Comparison of ENCODE assay signal across 8 cellular contexts in the genomic region with DNA sequence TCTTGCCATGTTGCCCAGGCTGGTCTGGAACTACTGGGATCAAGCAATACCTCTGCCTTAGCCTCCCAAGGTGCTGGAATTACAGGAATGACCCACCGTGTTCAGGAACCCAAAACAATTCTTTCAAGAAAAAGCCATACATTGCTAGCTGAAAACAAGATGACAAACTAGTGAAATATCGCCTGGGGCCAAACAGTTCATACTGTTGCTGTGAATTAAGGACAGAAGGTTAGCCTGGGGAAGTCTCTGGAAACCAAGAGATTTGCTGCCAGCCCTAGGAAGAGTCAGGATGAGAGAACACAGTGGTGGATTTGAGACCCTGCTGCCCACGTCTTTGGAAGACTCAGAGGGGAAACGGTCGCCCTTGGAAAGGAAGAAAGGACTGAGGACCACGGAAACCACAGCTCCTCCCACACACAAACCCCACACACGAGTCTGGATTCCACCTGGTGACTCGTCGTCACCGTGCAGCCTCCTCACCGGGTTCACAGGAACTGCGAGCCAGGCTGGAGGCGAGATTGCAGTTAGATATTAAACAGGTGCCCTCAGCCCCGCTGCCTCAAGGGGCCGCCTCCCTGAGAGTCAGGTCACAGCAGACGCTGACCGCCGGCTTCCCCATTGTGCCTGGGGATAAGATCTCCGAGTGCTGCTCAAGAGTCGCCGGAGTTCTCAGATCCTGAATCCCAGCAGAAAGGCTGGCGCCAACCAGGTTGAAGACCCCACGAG. TPM values are rescaled to one million over a fixed set of nuclear protein-coding genes. Genes with fewer than 3 reads are reported as not detected.
DNase-seq lines count a peak whose midpoint lies in the region; ATAC-seq and TF ChIP-seq lines count a peak whose summit lies in the region.
"Not testable (repeated sequence)": the region's sequence is repeated elsewhere in the genome, so short reads cannot be mapped to it uniquely, and the experiment has no call there.

No MANE protein-coding gene starts in this region.

- H3K27me3 Mint-ChIP-seq in activated T-helper 2 cell treated with anti-CD3 and anti-CD28 coated beads, Interferon-gamma antibody, Interleukin-2, Interleukin-4, amounts not matched to agents 10 μg/mL and 5 μg/mL and 100 μg/mL, durations not matched to agents 14 hours and 24 hours and 36 hours (ENCODE audit: low read depth); mesothelial cell of epicardium (ENCODE audit: low read depth): not testable (repeated sequence)

- ATAC-seq in GM19455 (IDR thresholded peaks at IDR 0.05; ENCODE audit: unreplicated experiment), result peak; percentile 23
- peak; percentile 15 for ATAC-seq in esophagus mucosa

- H3K36me3 Mint-ChIP-seq in activated T-helper 2 cell treated with anti-CD3 and anti-CD28 coated beads, Interferon-gamma antibody, Interleukin-2, Interleukin-4, amounts not matched to agents 10 μg/mL and 5 μg/mL and 100 μg/mL, durations not matched to agents 14 hours and 24 hours and 36 hours (ENCODE audit: low read depth), result peaks cover 36% of the 10 kb centered on the region
- peaks cover 19% of the 10 kb centered on the region for H3K36me3 Mint-ChIP-seq in mesothelial cell of epicardium

- H3K4me3 Mint-ChIP-seq in activated T-helper 2 cell treated with anti-CD3 and anti-CD28 coated beads, Interferon-gamma antibody, Interleukin-2, Interleukin-4, amounts not matched to agents 10 μg/mL and 5 μg/mL and 100 μg/mL, durations not matched to agents 14 hours and 24 hours and 36 hours (ENCODE audit: low read depth), result peak overlapping the region; percentile 100
- H3K4me3 Mint-ChIP-seq in mesothelial cell of epicardium, result peak overlapping the region; percentile 99

- H3K27me3 ChIP-seq in BLaER1; SJSA1 (replicated peaks): not testable (repeated sequence)

- peak overlapping the region; percentile 79 for H3K4me3 ChIP-seq in BLaER1
- H3K4me3 ChIP-seq in SJSA1, result peak overlapping the region; percentile 57

- H3K4me2 ChIP-seq in BLaER1, result peak overlapping the region; percentile 78

- DNase-seq in HT-29 (ENCODE audit: low spot score) (peak; percentile 35), mesothelial cell of epicardium (ENCODE audit: low spot score in 2 of 2, unreplicated experiment in 2 of 2) (peak in 1 of 2 experiments; percentile 21)
- not testable (repeated sequence) for DNase-seq in SJSA1 (ENCODE audit: low read depth in 1 of 2, low spot score in 2 of 2)
- peak; percentile 20 for DNase-seq in activated T-helper 2 cell treated with anti-CD3 and anti-CD28 coated beads, Interferon-gamma antibody, Interleukin-2, Interleukin-4, amounts not matched to agents 10 μg/mL and 5 μg/mL and 100 μg/mL, durations not matched to agents 14 hours and 24 hours and 36 hours (ENCODE audit: low spot score)
- DNase-seq in stimulated activated CD4-positive, alpha-beta T cell treated with anti-CD3 and anti-CD28 coated beads, Interleukin-4, amount 100 ng/mL, for 24 hours, result peak; percentile 55

- H3K9ac ChIP-seq in BLaER1, result peak overlapping the region; percentile 80

- not testable (repeated sequence) for H4K20me1 ChIP-seq in BLaER1

- peaks cover 37% of the 10 kb centered on the region for H3K9me3 ChIP-seq in BLaER1
- not testable (repeated sequence) for H3K9me3 ChIP-seq in SJSA1 (replicated peaks)

- H3K4me1 ChIP-seq in BLaER1, result peaks cover 12% of the 10 kb centered on the region
- H3K4me1 ChIP-seq in SJSA1 (replicated peaks), result not testable (repeated sequence)

- H3K27ac ChIP-seq in BLaER1, result peak overlapping the region; percentile 89
- not testable (repeated sequence) for H3K27ac ChIP-seq in SJSA1

- H3K9me3 Mint-ChIP-seq in activated T-helper 2 cell treated with anti-CD3 and anti-CD28 coated beads, Interferon-gamma antibody, Interleukin-2, Interleukin-4, amounts not matched to agents 10 μg/mL and 5 μg/mL and 100 μg/mL, durations not matched to agents 14 hours and 24 hours and 36 hours, result peaks cover 46% of the 10 kb centered on the region
- peaks cover 25% of the 10 kb centered on the region for H3K9me3 Mint-ChIP-seq in mesothelial cell of epicardium

- not testable (repeated sequence) for H3K36me3 ChIP-seq in BLaER1, SJSA1

- not testable (repeated sequence) for TF ChIP-seq CTCF in mesothelial cell of epicardium (IDR thresholded peaks at IDR 0.05; ENCODE audit: unreplicated experiment)

- H3K4me1 Mint-ChIP-seq in activated T-helper 2 cell treated with anti-CD3 and anti-CD28 coated beads, Interferon-gamma antibody, Interleukin-2, Interleukin-4, amounts not matched to agents 10 μg/mL and 5 μg/mL and 100 μg/mL, durations not matched to agents 14 hours and 24 hours and 36 hours (ENCODE audit: low read depth); mesothelial cell of epicardium: not testable (repeated sequence)

- intact Hi-C loops in activated T-helper 2 cell treated with anti-CD3 and anti-CD28 coated beads, Interferon-gamma antibody, Interleukin-2, Interleukin-4, amounts not matched to agents 10 μg/mL and 5 μg/mL and 100 μg/mL, durations not matched to agents 14 hours and 24 hours and 36 hours (cut with micrococcal nuclease), result loop anchor here (2.0 to 5.0 kb wide), 5 partner anchors 38 to 145 kb away; partner anchors contain the start of genes ZNF44, ZNF563, ZNF564 and ZNF709

- H3K27ac Mint-ChIP-seq in activated T-helper 2 cell treated with anti-CD3 and anti-CD28 coated beads, Interferon-gamma antibody, Interleukin-2, Interleukin-4, amounts not matched to agents 10 μg/mL and 5 μg/mL and 100 μg/mL, durations not matched to agents 14 hours and 24 hours and 36 hours, result peak overlapping the region; percentile 73
- H3K27ac Mint-ChIP-seq in mesothelial cell of epicardium, result peak overlapping the region; percentile 96

RNA-seq across cellular contexts. Expression of gene ZNF443, which starts 1.0 kb away (rescaled TPM):
- 1.8 and 3.0 TPM in 2 replicates for total RNA-seq in HT-29 (2014; rRNA removed; shearing (Covaris generic))
- 0.71 TPM in 1 of 2 replicates, not detected in the other for total RNA-seq in SJSA1 (2014; rRNA removed; shearing (Covaris generic))
- 4.3 and 4.5 TPM in 2 replicates for total RNA-seq in activated T-helper 2 cell treated with anti-CD3 and anti-CD28 coated beads, Interferon-gamma antibody, Interleukin-2, Interleukin-4, amounts not matched to agents 10 μg/mL and 5 μg/mL and 100 μg/mL, durations not matched to agents 14 hours and 24 hours and 36 hours
- 3.4 TPM for total RNA-seq in esophagus mucosa
- 6.3 to 7.8 TPM (median 7.3 TPM) in 3 replicates for total RNA-seq in mesothelial cell of epicardium

RNA-seq across cellular contexts. Expression of gene ZNF799, which starts 38.8 kb away (rescaled TPM):
- total RNA-seq in HT-29 (2014; rRNA removed; shearing (Covaris generic)), result 2.4 and 5.4 TPM in 2 replicates
- 0.19 and 0.42 TPM in 2 replicates for total RNA-seq in SJSA1 (2014; rRNA removed; shearing (Covaris generic))
- total RNA-seq in activated T-helper 2 cell treated with anti-CD3 and anti-CD28 coated beads, Interferon-gamma antibody, Interleukin-2, Interleukin-4, amounts not matched to agents 10 μg/mL and 5 μg/mL and 100 μg/mL, durations not matched to agents 14 hours and 24 hours and 36 hours, result 3.8 and 5.3 TPM in 2 replicates
- total RNA-seq in esophagus mucosa (2.3 TPM), mesothelial cell of epicardium (3.2 to 4.2 TPM (median 3.5 TPM) in 3 replicates)

RNA-seq across cellular contexts. Expression of gene ZNF709, which starts 44.8 kb away (rescaled TPM):
- 0.15 and 0.83 TPM in 2 replicates for total RNA-seq in HT-29 (2014; rRNA removed; shearing (Covaris generic))
- total RNA-seq in SJSA1 (2014; rRNA removed; shearing (Covaris generic)), result 0.97 TPM in 1 of 2 replicates, not detected in the other
- 0.18 and 2.4 TPM in 2 replicates for total RNA-seq in activated T-helper 2 cell treated with anti-CD3 and anti-CD28 coated beads, Interferon-gamma antibody, Interleukin-2, Interleukin-4, amounts not matched to agents 10 μg/mL and 5 μg/mL and 100 μg/mL, durations not matched to agents 14 hours and 24 hours and 36 hours
- total RNA-seq in esophagus mucosa (0.52 TPM), mesothelial cell of epicardium (8.1 to 8.9 TPM (median 8.7 TPM) in 3 replicates)
